In the genomic region with DNA sequence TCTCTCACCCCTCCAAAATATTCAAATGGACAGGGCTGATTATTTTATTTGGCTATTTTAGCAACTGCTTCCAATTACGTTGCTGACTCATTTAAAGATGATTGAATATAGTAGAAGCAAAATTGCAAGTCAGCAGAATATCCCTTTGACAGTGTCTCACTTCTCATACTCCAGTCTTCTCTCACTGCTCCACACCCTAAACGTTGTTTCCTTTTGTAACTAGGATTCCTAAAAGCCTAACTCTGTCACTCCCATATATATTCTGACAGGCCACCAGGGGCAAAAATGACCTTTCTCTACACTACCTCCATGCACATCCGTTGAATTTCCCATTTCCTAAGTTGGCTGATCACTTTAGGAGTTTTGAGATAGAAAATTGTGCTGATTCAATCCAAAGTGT, we compare ENCODE assay signal across 1 cellular context.
TF ChIP-seq lines count a peak whose summit lies in the region.

No MANE protein-coding gene starts in this region.

TF ChIP-seq in K562, 482 proteins besides CTCF, POLR2A, EP300 and RAD21 (continued from another document and continues in another):
- TF ChIP-seq, protein P1, sequence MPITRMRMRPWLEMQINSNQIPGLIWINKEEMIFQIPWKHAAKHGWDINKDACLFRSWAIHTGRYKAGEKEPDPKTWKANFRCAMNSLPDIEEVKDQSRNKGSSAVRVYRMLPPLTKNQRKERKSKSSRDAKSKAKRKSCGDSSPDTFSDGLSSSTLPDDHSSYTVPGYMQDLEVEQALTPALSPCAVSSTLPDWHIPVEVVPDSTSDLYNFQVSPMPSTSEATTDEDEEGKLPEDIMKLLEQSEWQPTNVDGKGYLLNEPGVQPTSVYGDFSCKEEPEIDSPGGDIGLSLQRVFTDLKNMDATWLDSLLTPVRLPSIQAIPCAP (CRISPR knock-in tag; IDR thresholded peaks at IDR 0.05; ENCODE audit: borderline replicate concordance): no peak
- TF ChIP-seq HMGN3 (IDR thresholded peaks at IDR 0.05; ENCODE audit: borderline replicate concordance, extremely low read depth, insufficient read length, low read depth, low read length) (no peak), HDAC2 (IDR thresholded peaks at IDR 0.05) (no peak), CTBP1 (IDR thresholded peaks at IDR 0.05; ENCODE audit: borderline replicate concordance) (no peak), NR2C2 (CRISPR knock-in tag; IDR thresholded peaks at IDR 0.05) (no peak), NR2C2 (tag; IDR thresholded peaks at IDR 0.05) (no peak), ZSCAN29 (IDR thresholded peaks at IDR 0.05) (no peak), PYGO2 (tag; IDR thresholded peaks at IDR 0.05) (no peak), KDM2B (CRISPR knock-in tag; IDR thresholded peaks at IDR 0.05) (no peak), PHB2 (IDR thresholded peaks at IDR 0.05; ENCODE audit: low read depth) (no peak), PPARD (CRISPR knock-in tag; IDR thresholded peaks at IDR 0.05) (no peak), MAFF (IDR thresholded peaks at IDR 0.05; ENCODE audit: low read length) (peak; percentile 93), CHD2 (IDR thresholded peaks at IDR 0.05; ENCODE audit: low read depth, low read length) (no peak), HNRNPUL1 (IDR thresholded peaks at IDR 0.05; ENCODE audit: low read length) (no peak), NCOA4 (IDR thresholded peaks at IDR 0.05; ENCODE audit: partially characterized antibody) (no peak), C11orf30 (IDR thresholded peaks at IDR 0.05; ENCODE audit: low read depth) (peak; percentile 91), ZKSCAN1 (IDR thresholded peaks at IDR 0.05; ENCODE audit: low read depth, low read length) (no peak), ZNF316 (IDR thresholded peaks at IDR 0.05) (peak; percentile 94), ZNF121 (CRISPR knock-in tag; conservative IDR thresholded peaks at IDR 0.05) (no peak), WHSC1 (IDR thresholded peaks at IDR 0.05; ENCODE audit: low read length) (no peak), FIP1L1 (IDR thresholded peaks at IDR 0.05; ENCODE audit: low read depth, low read length, poor library complexity, severe bottlenecking) (no peak), MAFG (tag; conservative IDR thresholded peaks at IDR 0.05) (peak; percentile 95), CBX3 (IDR thresholded peaks at IDR 0.05; ENCODE audit: borderline replicate concordance in 1 of 2, low read length in 2 of 2) (no peak), TCFL5 (CRISPR knock-in tag; conservative IDR thresholded peaks at IDR 0.05) (no peak), ZNF263 (CRISPR knock-in tag; IDR thresholded peaks at IDR 0.05; ENCODE audit: borderline replicate concordance) (no peak), BRF1 (IDR thresholded peaks at IDR 0.05; ENCODE audit: borderline replicate concordance, extremely low read depth, insufficient read length) (no peak)
- TF ChIP-seq, protein P2, sequence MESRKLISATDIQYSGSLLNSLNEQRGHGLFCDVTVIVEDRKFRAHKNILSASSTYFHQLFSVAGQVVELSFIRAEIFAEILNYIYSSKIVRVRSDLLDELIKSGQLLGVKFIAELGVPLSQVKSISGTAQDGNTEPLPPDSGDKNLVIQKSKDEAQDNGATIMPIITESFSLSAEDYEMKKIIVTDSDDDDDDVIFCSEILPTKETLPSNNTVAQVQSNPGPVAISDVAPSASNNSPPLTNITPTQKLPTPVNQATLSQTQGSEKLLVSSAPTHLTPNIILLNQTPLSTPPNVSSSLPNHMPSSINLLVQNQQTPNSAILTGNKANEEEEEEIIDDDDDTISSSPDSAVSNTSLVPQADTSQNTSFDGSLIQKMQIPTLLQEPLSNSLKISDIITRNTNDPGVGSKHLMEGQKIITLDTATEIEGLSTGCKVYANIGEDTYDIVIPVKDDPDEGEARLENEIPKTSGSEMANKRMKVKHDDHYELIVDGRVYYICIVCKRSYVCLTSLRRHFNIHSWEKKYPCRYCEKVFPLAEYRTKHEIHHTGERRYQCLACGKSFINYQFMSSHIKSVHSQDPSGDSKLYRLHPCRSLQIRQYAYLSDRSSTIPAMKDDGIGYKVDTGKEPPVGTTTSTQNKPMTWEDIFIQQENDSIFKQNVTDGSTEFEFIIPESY (CRISPR knock-in tag; IDR thresholded peaks at IDR 0.05): no peak
- TF ChIP-seq, protein P3, sequence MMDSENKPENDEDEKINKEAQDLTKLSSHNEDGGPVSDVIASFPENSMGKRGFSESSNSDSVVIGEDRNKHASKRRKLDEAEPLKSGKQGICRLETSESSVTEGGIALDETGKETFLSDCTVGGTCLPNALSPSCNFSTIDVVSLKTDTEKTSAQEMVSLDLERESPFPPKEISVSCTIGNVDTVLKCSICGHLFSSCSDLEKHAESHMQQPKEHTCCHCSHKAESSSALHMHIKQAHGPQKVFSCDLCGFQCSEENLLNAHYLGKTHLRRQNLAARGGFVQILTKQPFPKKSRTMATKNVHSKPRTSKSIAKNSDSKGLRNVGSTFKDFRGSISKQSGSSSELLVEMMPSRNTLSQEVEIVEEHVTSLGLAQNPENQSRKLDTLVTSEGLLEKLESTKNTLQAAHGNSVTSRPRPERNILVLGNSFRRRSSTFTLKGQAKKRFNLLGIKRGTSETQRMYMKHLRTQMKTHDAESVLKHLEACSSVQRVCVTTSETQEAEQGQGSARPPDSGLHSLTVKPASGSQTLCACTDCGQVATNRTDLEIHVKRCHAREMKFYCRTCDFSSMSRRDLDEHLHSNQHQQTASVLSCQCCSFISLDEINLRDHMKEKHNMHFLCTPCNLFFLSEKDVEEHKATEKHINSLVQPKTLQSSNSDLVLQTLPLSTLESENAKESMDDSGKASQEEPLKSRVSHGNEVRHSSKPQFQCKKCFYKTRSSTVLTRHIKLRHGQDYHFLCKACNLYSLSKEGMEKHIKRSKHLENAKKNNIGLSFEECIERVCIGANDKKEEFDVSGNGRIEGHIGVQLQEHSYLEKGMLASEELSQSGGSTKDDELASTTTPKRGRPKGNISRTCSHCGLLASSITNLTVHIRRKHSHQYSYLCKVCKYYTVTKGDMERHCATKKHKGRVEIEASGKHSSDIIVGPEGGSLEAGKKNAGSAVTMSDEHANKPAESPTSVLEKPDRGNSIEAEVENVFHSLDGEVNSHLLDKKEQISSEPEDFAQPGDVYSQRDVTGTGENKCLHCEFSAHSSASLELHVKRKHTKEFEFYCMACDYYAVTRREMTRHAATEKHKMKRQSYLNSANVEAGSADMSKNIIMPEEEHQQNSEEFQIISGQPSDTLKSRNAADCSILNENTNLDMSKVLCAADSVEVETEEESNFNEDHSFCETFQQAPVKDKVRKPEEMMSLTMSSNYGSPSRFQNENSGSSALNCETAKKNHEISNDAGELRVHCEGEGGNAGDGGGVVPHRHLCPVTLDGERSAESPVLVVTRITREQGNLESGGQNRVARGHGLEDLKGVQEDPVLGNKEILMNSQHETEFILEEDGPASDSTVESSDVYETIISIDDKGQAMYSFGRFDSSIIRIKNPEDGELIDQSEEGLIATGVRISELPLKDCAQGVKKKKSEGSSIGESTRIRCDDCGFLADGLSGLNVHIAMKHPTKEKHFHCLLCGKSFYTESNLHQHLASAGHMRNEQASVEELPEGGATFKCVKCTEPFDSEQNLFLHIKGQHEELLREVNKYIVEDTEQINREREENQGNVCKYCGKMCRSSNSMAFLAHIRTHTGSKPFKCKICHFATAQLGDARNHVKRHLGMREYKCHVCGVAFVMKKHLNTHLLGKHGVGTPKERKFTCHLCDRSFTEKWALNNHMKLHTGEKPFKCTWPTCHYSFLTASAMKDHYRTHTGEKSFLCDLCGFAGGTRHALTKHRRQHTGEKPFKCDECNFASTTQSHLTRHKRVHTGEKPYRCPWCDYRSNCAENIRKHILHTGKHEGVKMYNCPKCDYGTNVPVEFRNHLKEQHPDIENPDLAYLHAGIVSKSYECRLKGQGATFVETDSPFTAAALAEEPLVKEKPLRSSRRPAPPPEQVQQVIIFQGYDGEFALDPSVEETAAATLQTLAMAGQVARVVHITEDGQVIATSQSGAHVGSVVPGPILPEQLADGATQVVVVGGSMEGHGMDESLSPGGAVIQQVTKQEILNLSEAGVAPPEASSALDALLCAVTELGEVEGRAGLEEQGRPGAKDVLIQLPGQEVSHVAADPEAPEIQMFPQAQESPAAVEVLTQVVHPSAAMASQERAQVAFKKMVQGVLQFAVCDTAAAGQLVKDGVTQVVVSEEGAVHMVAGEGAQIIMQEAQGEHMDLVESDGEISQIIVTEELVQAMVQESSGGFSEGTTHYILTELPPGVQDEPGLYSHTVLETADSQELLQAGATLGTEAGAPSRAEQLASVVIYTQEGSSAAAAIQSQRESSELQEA (IDR thresholded peaks at IDR 0.05; ENCODE audit: low read depth): no peak
- TF ChIP-seq, protein P4, sequence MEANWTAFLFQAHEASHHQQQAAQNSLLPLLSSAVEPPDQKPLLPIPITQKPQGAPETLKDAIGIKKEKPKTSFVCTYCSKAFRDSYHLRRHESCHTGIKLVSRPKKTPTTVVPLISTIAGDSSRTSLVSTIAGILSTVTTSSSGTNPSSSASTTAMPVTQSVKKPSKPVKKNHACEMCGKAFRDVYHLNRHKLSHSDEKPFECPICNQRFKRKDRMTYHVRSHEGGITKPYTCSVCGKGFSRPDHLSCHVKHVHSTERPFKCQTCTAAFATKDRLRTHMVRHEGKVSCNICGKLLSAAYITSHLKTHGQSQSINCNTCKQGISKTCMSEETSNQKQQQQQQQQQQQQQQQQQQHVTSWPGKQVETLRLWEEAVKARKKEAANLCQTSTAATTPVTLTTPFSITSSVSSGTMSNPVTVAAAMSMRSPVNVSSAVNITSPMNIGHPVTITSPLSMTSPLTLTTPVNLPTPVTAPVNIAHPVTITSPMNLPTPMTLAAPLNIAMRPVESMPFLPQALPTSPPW (CRISPR knock-in tag; IDR thresholded peaks at IDR 0.05): no peak
- TF ChIP-seq, protein P5, sequence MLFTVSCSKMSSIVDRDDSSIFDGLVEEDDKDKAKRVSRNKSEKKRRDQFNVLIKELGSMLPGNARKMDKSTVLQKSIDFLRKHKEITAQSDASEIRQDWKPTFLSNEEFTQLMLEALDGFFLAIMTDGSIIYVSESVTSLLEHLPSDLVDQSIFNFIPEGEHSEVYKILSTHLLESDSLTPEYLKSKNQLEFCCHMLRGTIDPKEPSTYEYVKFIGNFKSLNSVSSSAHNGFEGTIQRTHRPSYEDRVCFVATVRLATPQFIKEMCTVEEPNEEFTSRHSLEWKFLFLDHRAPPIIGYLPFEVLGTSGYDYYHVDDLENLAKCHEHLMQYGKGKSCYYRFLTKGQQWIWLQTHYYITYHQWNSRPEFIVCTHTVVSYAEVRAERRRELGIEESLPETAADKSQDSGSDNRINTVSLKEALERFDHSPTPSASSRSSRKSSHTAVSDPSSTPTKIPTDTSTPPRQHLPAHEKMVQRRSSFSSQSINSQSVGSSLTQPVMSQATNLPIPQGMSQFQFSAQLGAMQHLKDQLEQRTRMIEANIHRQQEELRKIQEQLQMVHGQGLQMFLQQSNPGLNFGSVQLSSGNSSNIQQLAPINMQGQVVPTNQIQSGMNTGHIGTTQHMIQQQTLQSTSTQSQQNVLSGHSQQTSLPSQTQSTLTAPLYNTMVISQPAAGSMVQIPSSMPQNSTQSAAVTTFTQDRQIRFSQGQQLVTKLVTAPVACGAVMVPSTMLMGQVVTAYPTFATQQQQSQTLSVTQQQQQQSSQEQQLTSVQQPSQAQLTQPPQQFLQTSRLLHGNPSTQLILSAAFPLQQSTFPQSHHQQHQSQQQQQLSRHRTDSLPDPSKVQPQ (CRISPR knock-in tag; IDR thresholded peaks at IDR 0.05; ENCODE audit: borderline replicate concordance): no peak
- TF ChIP-seq, protein P6, sequence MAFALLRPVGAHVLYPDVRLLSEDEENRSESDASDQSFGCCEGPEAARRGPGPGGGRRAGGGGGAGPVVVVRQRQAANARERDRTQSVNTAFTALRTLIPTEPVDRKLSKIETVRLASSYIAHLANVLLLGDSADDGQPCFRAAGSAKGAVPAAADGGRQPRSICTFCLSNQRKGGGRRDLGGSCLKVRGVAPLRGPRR (CRISPR knock-in tag; IDR thresholded peaks at IDR 0.05): no peak
- TF ChIP-seq, protein P7, sequence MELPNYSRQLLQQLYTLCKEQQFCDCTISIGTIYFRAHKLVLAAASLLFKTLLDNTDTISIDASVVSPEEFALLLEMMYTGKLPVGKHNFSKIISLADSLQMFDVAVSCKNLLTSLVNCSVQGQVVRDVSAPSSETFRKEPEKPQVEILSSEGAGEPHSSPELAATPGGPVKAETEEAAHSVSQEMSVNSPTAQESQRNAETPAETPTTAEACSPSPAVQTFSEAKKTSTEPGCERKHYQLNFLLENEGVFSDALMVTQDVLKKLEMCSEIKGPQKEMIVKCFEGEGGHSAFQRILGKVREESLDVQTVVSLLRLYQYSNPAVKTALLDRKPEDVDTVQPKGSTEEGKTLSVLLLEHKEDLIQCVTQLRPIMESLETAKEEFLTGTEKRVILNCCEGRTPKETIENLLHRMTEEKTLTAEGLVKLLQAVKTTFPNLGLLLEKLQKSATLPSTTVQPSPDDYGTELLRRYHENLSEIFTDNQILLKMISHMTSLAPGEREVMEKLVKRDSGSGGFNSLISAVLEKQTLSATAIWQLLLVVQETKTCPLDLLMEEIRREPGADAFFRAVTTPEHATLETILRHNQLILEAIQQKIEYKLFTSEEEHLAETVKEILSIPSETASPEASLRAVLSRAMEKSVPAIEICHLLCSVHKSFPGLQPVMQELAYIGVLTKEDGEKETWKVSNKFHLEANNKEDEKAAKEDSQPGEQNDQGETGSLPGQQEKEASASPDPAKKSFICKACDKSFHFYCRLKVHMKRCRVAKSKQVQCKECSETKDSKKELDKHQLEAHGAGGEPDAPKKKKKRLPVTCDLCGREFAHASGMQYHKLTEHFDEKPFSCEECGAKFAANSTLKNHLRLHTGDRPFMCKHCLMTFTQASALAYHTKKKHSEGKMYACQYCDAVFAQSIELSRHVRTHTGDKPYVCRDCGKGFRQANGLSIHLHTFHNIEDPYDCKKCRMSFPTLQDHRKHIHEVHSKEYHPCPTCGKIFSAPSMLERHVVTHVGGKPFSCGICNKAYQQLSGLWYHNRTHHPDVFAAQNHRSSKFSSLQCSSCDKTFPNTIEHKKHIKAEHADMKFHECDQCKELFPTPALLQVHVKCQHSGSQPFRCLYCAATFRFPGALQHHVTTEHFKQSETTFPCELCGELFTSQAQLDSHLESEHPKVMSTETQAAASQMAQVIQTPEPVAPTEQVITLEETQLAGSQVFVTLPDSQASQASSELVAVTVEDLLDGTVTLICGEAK (IDR thresholded peaks at IDR 0.05): no peak
- TF ChIP-seq, protein P7 (CRISPR knock-in tag; IDR thresholded peaks at IDR 0.05): no peak
